Comparison of ENCODE assay signal across 9 cellular contexts in genomic region chr15:80880086-80880485, GRCh38.
"Had no signal": no experiment of that assay in that cellular context is flagged by ENCODE, and none has a peak within 500 bp of the region (broad histone marks: within the 10 kb centered on the region; RNA-seq: fewer than 3 reads in every experiment).

No MANE protein-coding gene starts in this region.

- FAIRE-seq: HTR-8/SVneo, K562 had no signal

- H3K4me3 ChIP-seq: GM23248, HAP-1, K562 had no signal

- H3K9ac ChIP-seq: GM23248 had no signal

- DNase-seq: GM23248, GOT3, H7, HFFc6, IMR-90 had no signal

- ATAC-seq: HCT116, K562 had no signal

- H3K36me3 ChIP-seq: HAP-1 had no signal

- H2AFZ ChIP-seq: GM23248 had no signal

- H3K9me3 ChIP-seq: HAP-1 had no signal

- H3K27ac ChIP-seq: GM23248 had no signal
